26 cellular contexts compared by ENCODE assay signal in genomic region chr15:80461370-80462060, GRCh38. TPM values are rescaled to one million over a fixed set of nuclear protein-coding genes. Genes with fewer than 3 reads are reported as not detected.
A peak's percentile ranks its signal among the peaks of the same experiment; 100 is the strongest.
DNase-seq lines count a peak whose midpoint lies in the region; ATAC-seq and TF ChIP-seq lines count a peak whose summit lies in the region.
"Had no signal": no experiment of that assay in that cellular context is flagged by ENCODE, and none has a peak within 500 bp of the region (broad histone marks: within the 10 kb centered on the region; RNA-seq: fewer than 3 reads in every experiment).

No MANE protein-coding gene starts in this region.

- H3K4me1 Mint-ChIP-seq in brain (peaks cover 32% of the 10 kb centered on the region), memory B cell (no peaks in the 10 kb centered on the region)

- TF ChIP-seq CTCF in right atrium auricular region (IDR thresholded peaks at IDR 0.05) (no peak), brain (conservative IDR thresholded peaks at IDR 0.05) (no peak), transverse colon (IDR thresholded peaks at IDR 0.05) (no peak), mucosa of descending colon (IDR thresholded peaks at IDR 0.05) (no peak)

- in situ Hi-C loops in transverse colon (cut with MboI; ENCODE audit: low pct_ligation_motif_present in 1 of 4, low pct_unique_long_range_greater_than_20kb in 1 of 4, low sequenced_read_pairs in 3 of 4) = loop anchor here in 2 of 4 donors (25.0 kb wide), 2 partner anchors 301 to 801 kb away; no protein-coding TSS in a partner anchor

- H3K27ac ChIP-seq in right atrium auricular region = no peak overlapping the region
- H3K27ac ChIP-seq in transverse colon = no peak overlapping the region
- H3K27ac ChIP-seq: BLaER1 treated with 17β-estradiol and CSF1 and Interleukin-3, amounts not matched to agents 10 nM and 100 nM; gastrocnemius medialis; tibial nerve had no signal

- no peaks in the 10 kb centered on the region for H3K27me3 Mint-ChIP-seq in brain
- H3K27me3 Mint-ChIP-seq in memory B cell = peaks cover 6% of the 10 kb centered on the region
- H3K27me3 Mint-ChIP-seq: activated CD4-positive, alpha-beta memory T cell treated with anti-CD3 and anti-CD28 coated beads for 36 hours; stimulated activated naive CD8-positive, alpha-beta T cell treated with anti-CD3 and anti-CD28 coated beads, Interleukin-15, Interleukin-2, amounts not matched to agents 100 ng/mL and 50 ng/mL, for 24 hours had no signal

- TF ChIP-seq POLR2A in transverse colon (IDR thresholded peaks at IDR 0.05) = no peak

- no peaks in the 10 kb centered on the region for H3K9me3 ChIP-seq in right atrium auricular region
- no peaks in the 10 kb centered on the region for H3K9me3 ChIP-seq in transverse colon
- no peaks in the 10 kb centered on the region for H3K9me3 ChIP-seq in mucosa of descending colon
- H3K9me3 ChIP-seq: BLaER1 treated with 17β-estradiol and CSF1 and Interleukin-3, amounts not matched to agents 10 nM and 100 nM; gastrocnemius medialis; tibial nerve had no signal

- whole genome bisulfite sequencing in transverse colon (ENCODE audit: low coverage in 1 of 2), 2 donors = 80 to 83% methylated on average over 10 to 13 of the region's 14 CpGs

- H3K27me3 ChIP-seq in right atrium auricular region (no peaks in the 10 kb centered on the region), transverse colon (no peaks in the 10 kb centered on the region)
- H3K27me3 ChIP-seq: dorsolateral prefrontal cortex, gastrocnemius medialis, tibial nerve had no signal

- DNase-seq in Right ventricle myocardium superior (peak; percentile 56), right atrium auricular region (ENCODE audit: low spot score) (no peak), memory B cell (ENCODE audit: low spot score in 2 of 2) (no peak), transverse colon (no peak), mucosa of descending colon (no peak)
- DNase-seq: 8988T; activated CD4-positive, alpha-beta memory T cell treated with anti-CD3 and anti-CD28 coated beads for 36 hours; activated naive CD4-positive, alpha-beta T cell; activated T-cell treated with anti-CD3 and anti-CD28 coated beads for 4 hours; Calu3; dorsolateral prefrontal cortex; gastrocnemius medialis; NCI-H748 treated with DMSO at 0.1 percent for 48 hours; PC-3; posterior cingulate gyrus; stimulated activated CD4-positive, alpha-beta T cell treated with anti-CD3 and anti-CD28 coated beads, Interleukin-2, amount 100 ng/mL, for 48 hours had no signal

- H3K36me3 ChIP-seq in right atrium auricular region (no peaks in the 10 kb centered on the region), transverse colon (no peaks in the 10 kb centered on the region), mucosa of descending colon (ENCODE audit: low read depth) (no peaks in the 10 kb centered on the region)
- H3K36me3 ChIP-seq: BLaER1 treated with 17β-estradiol and CSF1 and Interleukin-3, amounts not matched to agents 10 nM and 100 nM; gastrocnemius medialis; tibial nerve had no signal

- TF ChIP-seq EP300 in transverse colon (IDR thresholded peaks at IDR 0.05; ENCODE audit: low read depth) = no peak

- H3K4me1 ChIP-seq in right atrium auricular region (peaks cover 0 to 6% of the 10 kb centered on the region in 2 donors), transverse colon (no peaks in the 10 kb centered on the region), mucosa of descending colon (ENCODE audit: low read depth) (no peaks in the 10 kb centered on the region)
- H3K4me1 ChIP-seq: gastrocnemius medialis had no signal

- ATAC-seq in Right ventricle myocardium superior (ENCODE audit: poor library complexity) (peak; percentile 25), memory B cell (ENCODE audit: low read depth) (no peak), GM19397 (IDR thresholded peaks at IDR 0.05; ENCODE audit: unreplicated experiment) (no peak), HG03469 (IDR thresholded peaks at IDR 0.05; ENCODE audit: unreplicated experiment) (no peak), mucosa of descending colon (no peak)
- ATAC-seq: gastrocnemius medialis, HCT116, PC-3, WTC11 had no signal

- H3K36me3 Mint-ChIP-seq in brain = peaks cover 32% of the 10 kb centered on the region
- no peaks in the 10 kb centered on the region for H3K36me3 Mint-ChIP-seq in memory B cell
- H3K36me3 Mint-ChIP-seq: activated CD4-positive, alpha-beta memory T cell treated with anti-CD3 and anti-CD28 coated beads for 36 hours; natural killer cell treated with Interleukin-12 subunit alpha and Interleukin-12 subunit beta and Interleukin-15 and Interleukin-18, amount 100 ng/mL, for 72 hours; WTC11 had no signal

- H3K9me3 Mint-ChIP-seq in brain = no peaks in the 10 kb centered on the region
- no peaks in the 10 kb centered on the region for H3K9me3 Mint-ChIP-seq in memory B cell
- H3K9me3 Mint-ChIP-seq: activated CD4-positive, alpha-beta memory T cell treated with anti-CD3 and anti-CD28 coated beads for 36 hours; natural killer cell treated with Interleukin-12 subunit alpha and Interleukin-12 subunit beta and Interleukin-15 and Interleukin-18, amount 100 ng/mL, for 72 hours; stimulated activated naive CD8-positive, alpha-beta T cell treated with anti-CD3 and anti-CD28 coated beads, Interleukin-15, Interleukin-2, amounts not matched to agents 100 ng/mL and 50 ng/mL, for 24 hours; WTC11 had no signal

- H3K4me3 Mint-ChIP-seq in brain = no peak overlapping the region
- no peak overlapping the region for H3K4me3 Mint-ChIP-seq in memory B cell
- H3K4me3 Mint-ChIP-seq: activated CD4-positive, alpha-beta memory T cell treated with anti-CD3 and anti-CD28 coated beads for 36 hours; natural killer cell treated with Interleukin-12 subunit alpha and Interleukin-12 subunit beta and Interleukin-15 and Interleukin-18, amount 100 ng/mL, for 72 hours; stimulated activated naive CD8-positive, alpha-beta T cell treated with anti-CD3 and anti-CD28 coated beads, Interleukin-15, Interleukin-2, amounts not matched to agents 100 ng/mL and 50 ng/mL, for 24 hours; WTC11 had no signal

- H3K4me3 ChIP-seq in right atrium auricular region (no peak overlapping the region), transverse colon (no peak overlapping the region), mucosa of descending colon (no peak overlapping the region)
- H3K4me3 ChIP-seq: BLaER1 treated with 17β-estradiol and CSF1 and Interleukin-3, amounts not matched to agents 10 nM and 100 nM; dorsolateral prefrontal cortex; gastrocnemius medialis; smooth muscle cell; tibial nerve had no signal

- intact Hi-C loops in Right ventricle myocardium superior (cut with DNase I) = no loop called here
- intact Hi-C loops in transverse colon (cut with DNase I; ENCODE audit: low total_unique reads) = no loop called here
- intact Hi-C loops in mucosa of descending colon (cut with DNase I, micrococcal nuclease) = loop anchor here in 1 of 2 donors (10.0 kb wide), 1 partner anchor 513 kb away; no protein-coding TSS in a partner anchor

- H3K27ac Mint-ChIP-seq in brain (peak overlapping the region in 3 of 5 experiments; percentile 20 to 77 (median 65)), memory B cell (peak overlapping the region; percentile 3)
- H3K27ac Mint-ChIP-seq: activated CD4-positive, alpha-beta memory T cell treated with anti-CD3 and anti-CD28 coated beads for 36 hours; natural killer cell treated with Interleukin-12 subunit alpha and Interleukin-12 subunit beta and Interleukin-15 and Interleukin-18, amount 100 ng/mL, for 72 hours; stimulated activated naive CD8-positive, alpha-beta T cell treated with anti-CD3 and anti-CD28 coated beads, Interleukin-15, Interleukin-2, amounts not matched to agents 100 ng/mL and 50 ng/mL, for 24 hours; WTC11 had no signal

RNA-seq across cellular contexts. Expression of gene ARNT2, which starts 57.3 kb away (rescaled TPM):
- total RNA-seq in Right ventricle myocardium superior (3.3 TPM), right atrium auricular region (1 to 10 TPM; 4.8 to 8.4 TPM), transverse colon (1 to 10 TPM in 3 of 4 donors, not detected in 1; 1.9 to 4.0 (median 2.5) TPM), mucosa of descending colon (10 to 100 TPM in 1 of 3 donors, 1 to 10 TPM in 2; 2.8 to 11.1 (median 3.2) TPM)
- 65.6 TPM for polyA plus RNA-seq in brain (ENCODE audit: insufficient read depth, low read depth, low replicate concordance)
- total RNA-seq: natural killer cell treated with Interleukin-12 subunit alpha and Interleukin-12 subunit beta and Interleukin-15 and Interleukin-18, amount 100 ng/mL, for 72 hours had no signal
